In genomic region chr10:80480373-80480772, GRCh38 we compare ENCODE assay signal across 7 cellular contexts. TPM values are rescaled to one million over a fixed set of nuclear protein-coding genes. Genes with fewer than 3 reads are reported as not detected.
"Had no signal": no experiment of that assay in that cellular context is flagged by ENCODE, and none has a peak within 500 bp of the region (broad histone marks: within the 10 kb centered on the region; RNA-seq: fewer than 3 reads in every experiment).

No MANE protein-coding gene starts in this region.

RNA-seq across cellular contexts. Expression of gene TSPAN14, which starts 26.3 kb away (rescaled TPM):
- total RNA-seq: PC-3 had no signal

RNA-seq across cellular contexts. Expression of gene SH2D4B, which starts 57.3 kb away (rescaled TPM):
- total RNA-seq: activated B cell treated with CpG ODN at 0.5 μM for 24 hours, cardiac muscle cell, M059J, PC-3, Peyer's patch had no signal
- polyA plus RNA-seq: aorta, cardiac muscle cell, SK-N-SH had no signal
